Comparison of ENCODE assay signal across 8 cellular contexts in genomic region chr17:49359990-49360795, GRCh38. TPM values are rescaled to one million over a fixed set of nuclear protein-coding genes. Genes with fewer than 3 reads are reported as not detected.
DNase-seq lines count a peak whose midpoint lies in the region; ATAC-seq and TF ChIP-seq lines count a peak whose summit lies in the region.

No MANE protein-coding gene starts in this region.

- H3K36me3 ChIP-seq in ascending aorta (no peaks in the 10 kb centered on the region), lower lobe of right lung (no peaks in the 10 kb centered on the region), upper lobe of right lung (no peaks in the 10 kb centered on the region)

- TF ChIP-seq CTCF in ascending aorta (IDR thresholded peaks at IDR 0.05), result no peak
- no peak for TF ChIP-seq CTCF in lower lobe of right lung (IDR thresholded peaks at IDR 0.05)
- no peak for TF ChIP-seq CTCF in upper lobe of right lung (IDR thresholded peaks at IDR 0.05)

- H3K27ac ChIP-seq in ascending aorta, result no peak overlapping the region
- peak overlapping the region; percentile 94 for H3K27ac ChIP-seq in lower lobe of right lung
- peak overlapping the region; percentile 14 for H3K27ac ChIP-seq in upper lobe of right lung

- no peak for DNase-seq in stimulated activated naive CD8-positive, alpha-beta T cell treated with anti-CD3 and anti-CD28 coated beads, Interleukin-15, Interleukin-2, amounts not matched to agents 100 U/mL and 50 U/mL, for 24 hours
- DNase-seq in ascending aorta (ENCODE audit: low spot score in 2 of 2) (peak in 1 of 2 donors; percentile 43), lower lobe of right lung (no peak), upper lobe of right lung (no peak), midbrain (lab: John Stamatoyannopoulos, UW) (no peak), T-helper 9 cell (no peak), A172 (ENCODE audit: low spot score) (no peak)

- peak overlapping the region; percentile 77 to 100 for H3K4me3 ChIP-seq in ascending aorta
- H3K4me3 ChIP-seq in lower lobe of right lung, result peak overlapping the region; percentile 92
- peak overlapping the region; percentile 97 for H3K4me3 ChIP-seq in upper lobe of right lung

- H3K9me3 Mint-ChIP-seq in stimulated activated naive CD8-positive, alpha-beta T cell treated with anti-CD3 and anti-CD28 coated beads, Interleukin-15, Interleukin-2, amounts not matched to agents 100 ng/mL and 50 ng/mL, for 24 hours, result no peaks in the 10 kb centered on the region

- peak overlapping the region; percentile 96 for H3K4me3 Mint-ChIP-seq in stimulated activated naive CD8-positive, alpha-beta T cell treated with anti-CD3 and anti-CD28 coated beads, Interleukin-15, Interleukin-2, amounts not matched to agents 100 ng/mL and 50 ng/mL, for 24 hours

- H3K4me1 Mint-ChIP-seq in stimulated activated naive CD8-positive, alpha-beta T cell treated with anti-CD3 and anti-CD28 coated beads, Interleukin-15, Interleukin-2, amounts not matched to agents 100 ng/mL and 50 ng/mL, for 24 hours (ENCODE audit: low read depth), result peaks cover 55% of the 10 kb centered on the region

- no peaks in the 10 kb centered on the region for H3K27me3 Mint-ChIP-seq in stimulated activated naive CD8-positive, alpha-beta T cell treated with anti-CD3 and anti-CD28 coated beads, Interleukin-15, Interleukin-2, amounts not matched to agents 100 ng/mL and 50 ng/mL, for 24 hours

- no peaks in the 10 kb centered on the region for H3K9me3 ChIP-seq in ascending aorta
- H3K9me3 ChIP-seq in lower lobe of right lung, result no peaks in the 10 kb centered on the region
- H3K9me3 ChIP-seq in upper lobe of right lung, result no peaks in the 10 kb centered on the region

- H3K4me1 ChIP-seq in ascending aorta (peaks cover 3% of the 10 kb centered on the region in 2 donors), lower lobe of right lung (peaks cover 46% of the 10 kb centered on the region), upper lobe of right lung (peaks cover 40% of the 10 kb centered on the region)

- peak overlapping the region; percentile 96 for H3K27ac Mint-ChIP-seq in stimulated activated naive CD8-positive, alpha-beta T cell treated with anti-CD3 and anti-CD28 coated beads, Interleukin-15, Interleukin-2, amounts not matched to agents 100 ng/mL and 50 ng/mL, for 24 hours

- intact Hi-C loops in ascending aorta (cut with DNase I), result no loop called here
- intact Hi-C loops in lower lobe of right lung (cut with DNase I), result no loop called here
- intact Hi-C loops in upper lobe of right lung (cut with DNase I), result no loop called here

- no peaks in the 10 kb centered on the region for H3K36me3 Mint-ChIP-seq in stimulated activated naive CD8-positive, alpha-beta T cell treated with anti-CD3 and anti-CD28 coated beads, Interleukin-15, Interleukin-2, amounts not matched to agents 100 ng/mL and 50 ng/mL, for 24 hours (ENCODE audit: low read depth)

- H3K27me3 ChIP-seq in ascending aorta (no peaks in the 10 kb centered on the region), lower lobe of right lung (ENCODE audit: low read depth) (no peaks in the 10 kb centered on the region), upper lobe of right lung (no peaks in the 10 kb centered on the region)

- no peak for ATAC-seq in stimulated activated naive CD8-positive, alpha-beta T cell treated with anti-CD3 and anti-CD28 coated beads, Interleukin-15, Interleukin-2, amounts not matched to agents 100 U/mL and 50 U/mL, for 24 hours
- ATAC-seq in lower lobe of right lung (no peak), upper lobe of right lung (no peak)

RNA-seq across cellular contexts. Expression of gene ZNF652, which starts 1.9 kb away (rescaled TPM):
- 13.5 TPM for total RNA-seq in ascending aorta
- total RNA-seq in lower lobe of right lung, result 49.0 TPM
- 49.8 TPM for total RNA-seq in upper lobe of right lung
- total RNA-seq in A172 (2014; rRNA removed; shearing (Covaris generic)), result 17.8 and 21.0 TPM in 2 replicates

RNA-seq across cellular contexts. Expression of gene PHB1, which starts 54.5 kb away (rescaled TPM):
- 79.6 TPM for total RNA-seq in ascending aorta
- total RNA-seq in lower lobe of right lung, result 113 TPM
- 127 TPM for total RNA-seq in upper lobe of right lung
- 280 and 302 TPM in 2 replicates for total RNA-seq in A172 (2014; rRNA removed; shearing (Covaris generic))

Comparison
In these comparisons a context has a peak if more than half of its experiments do, and no peak if none do; other contexts are left out.
1. H3K27ac ChIP-seq: peak in lower lobe of right lung (single experiment) and upper lobe of right lung (single experiment); none in ascending aorta (0 of 2).
2. Peak in every context shown above with its lines, with median percentiles within 50 percentile points of each other: H3K4me3 ChIP-seq.